8 cellular contexts compared by ENCODE assay signal in genomic region chr1:45011837-45012638, GRCh38. TPM values are rescaled to one million over a fixed set of nuclear protein-coding genes. Genes with fewer than 3 reads are reported as not detected.
DNase-seq lines count a peak whose midpoint lies in the region; ATAC-seq and TF ChIP-seq lines count a peak whose summit lies in the region.

Gene UROD, plus strand, starts transcription at chr1:45012254. Its CDS starts 12 bp downstream, at chr1:45012266.

- POLR2A ChIA-PET in CD8-positive, alpha-beta T cell (lab: Charles Lee), result interaction anchor here (0.6 to 5.3 kb wide), 25 partner anchors 9 to 510 kb away, joined by 3 to 94 read pairs (median 5); partner anchors contain the start of genes ARMH1, BTBD19, CCDC163 and EIF2B3

- H3K79me1 ChIP-seq in mesendoderm (ENCODE audit: low read length), result peaks cover 16% of the 10 kb centered on the region

- H3K27me3 ChIP-seq in CD8-positive, alpha-beta T cell (ENCODE audit: insufficient read depth, low read length), result no peaks in the 10 kb centered on the region
- H3K27me3 ChIP-seq in NT2/D1 (ENCODE audit: insufficient read depth, insufficient read length), result peaks cover 14% of the 10 kb centered on the region
- no peaks in the 10 kb centered on the region for H3K27me3 ChIP-seq in endodermal cell (ENCODE audit: control insufficient read depth, insufficient read depth, low read length, poor library complexity, severe bottlenecking)
- H3K27me3 ChIP-seq in mesendoderm (ENCODE audit: insufficient read depth, low read length, poor library complexity), result no peaks in the 10 kb centered on the region

- intact Hi-C loops in CD8-positive, alpha-beta T cell (cut with DNase I, micrococcal nuclease), result loop anchor here (1.0 to 10.0 kb wide), 15 partner anchors 26 to 1837 kb away; partner anchors contain the start of genes EIF2B3 (in 2 of the 2), GPBP1L1 (in 2 of the 2), MUTYH (in 2 of the 2) and RNU5D-1 (in 2 of the 2)

- peaks cover 8% of the 10 kb centered on the region for H3K79me2 ChIP-seq in mesendoderm (ENCODE audit: control insufficient read depth, insufficient read depth, low read length)

- H3K18ac ChIP-seq in mesendoderm (ENCODE audit: low read length), result peak within 1 kb of the TSS; percentile 31

- peaks cover 52% of the 10 kb centered on the region for H3K4me1 Mint-ChIP-seq in CD8-positive, alpha-beta T cell (ENCODE audit: low read depth)
- H3K4me1 Mint-ChIP-seq in activated CD8-positive, alpha-beta memory T cell treated with anti-CD3 and anti-CD28 coated beads, Interleukin-2, amount 10 ng/mL, durations not matched to agents 7 days and 5 days, result peaks cover 35% of the 10 kb centered on the region
- peaks cover 22% of the 10 kb centered on the region for H3K4me1 Mint-ChIP-seq in endodermal cell

- 4 to 5% methylated on average over 13 to 21 of the region's 21 CpGs for WGBS in endodermal cell (ENCODE audit: insufficient coverage in 1 of 2, insufficient read length in 1 of 2), 2 experiments
- WGBS in mesendoderm (ENCODE audit: extremely low coverage, insufficient coverage, low lambda C conversion rate), result no CpG with 5 or more reads among the region's 21 CpGs

- peak within 1 kb of the TSS; percentile 85 for H3K9ac ChIP-seq in NT2/D1 (ENCODE audit: insufficient read length, low read depth)
- H3K9ac ChIP-seq in endodermal cell (ENCODE audit: extremely low read depth, low read length, poor library complexity, severe bottlenecking), result peak within 1 kb of the TSS; percentile 84
- H3K9ac ChIP-seq in mesendoderm (ENCODE audit: low read length), result peak within 1 kb of the TSS; percentile 82

- H4K8ac ChIP-seq in mesendoderm (ENCODE audit: low read depth, low read length), result no peak within 1 kb of the TSS

- peak within 1 kb of the TSS; percentile 61 for H3K27ac ChIP-seq in CD8-positive, alpha-beta T cell (ENCODE audit: low read depth, low read length)
- H3K27ac ChIP-seq in endodermal cell (ENCODE audit: low read depth, low read length), result peak within 1 kb of the TSS; percentile 76
- H3K27ac ChIP-seq in mesendoderm (ENCODE audit: low read depth, low read length), result peak within 1 kb of the TSS; percentile 81

- H3K36me3 ChIP-seq in CD8-positive, alpha-beta T cell (ENCODE audit: insufficient read depth, low read length), result peaks cover 29% of the 10 kb centered on the region
- peaks cover 63% of the 10 kb centered on the region for H3K36me3 ChIP-seq in NT2/D1 (ENCODE audit: insufficient read depth, insufficient read length, low read length)
- H3K36me3 ChIP-seq in endodermal cell (ENCODE audit: control insufficient read depth, insufficient read depth, low read length), result peaks cover 53% of the 10 kb centered on the region
- H3K36me3 ChIP-seq in mesendoderm (ENCODE audit: control insufficient read depth, insufficient read depth, low read length), result peaks cover 3% of the 10 kb centered on the region

- H3K9me3 Mint-ChIP-seq in CD8-positive, alpha-beta T cell, result no peaks in the 10 kb centered on the region
- no peaks in the 10 kb centered on the region for H3K9me3 Mint-ChIP-seq in activated CD8-positive, alpha-beta memory T cell treated with anti-CD3 and anti-CD28 coated beads, Interleukin-2, amount 10 ng/mL, durations not matched to agents 7 days and 5 days (ENCODE audit: low read depth)
- H3K9me3 Mint-ChIP-seq in endodermal cell, result no peaks in the 10 kb centered on the region

- H2BK120ac ChIP-seq in mesendoderm (ENCODE audit: low read depth, low read length), result no peak within 1 kb of the TSS

- no peak within 1 kb of the TSS for H4K5ac ChIP-seq in mesendoderm (ENCODE audit: low read length)

- H3K4me1 ChIP-seq in CD8-positive, alpha-beta T cell (ENCODE audit: insufficient read depth, low read length), result peaks cover 30% of the 10 kb centered on the region
- H3K4me1 ChIP-seq in NT2/D1 (ENCODE audit: insufficient read depth, insufficient read length), result peaks cover 20% of the 10 kb centered on the region
- H3K4me1 ChIP-seq in endodermal cell (ENCODE audit: control insufficient read depth, insufficient read depth, low read length), result peaks cover 10% of the 10 kb centered on the region
- peaks cover 7% of the 10 kb centered on the region for H3K4me1 ChIP-seq in mesendoderm (ENCODE audit: control insufficient read depth, low read depth, low read length)

- H3K4ac ChIP-seq in mesendoderm (ENCODE audit: low read depth, low read length), result peak within 1 kb of the TSS; percentile 75

- H2BK15ac ChIP-seq in mesendoderm (replicated peaks; ENCODE audit: low read depth), result no peak within 1 kb of the TSS

- H3K4me3 ChIP-seq in CD8-positive, alpha-beta T cell (ENCODE audit: low read depth, low read length), result peak within 1 kb of the TSS; percentile 82
- H3K4me3 ChIP-seq in NT2/D1 (ENCODE audit: insufficient read length, low read depth), result peak within 1 kb of the TSS; percentile 90
- peak within 1 kb of the TSS; percentile 93 for H3K4me3 ChIP-seq in endodermal cell (ENCODE audit: low read length)
- peak within 1 kb of the TSS; percentile 80 for H3K4me3 ChIP-seq in mesendoderm (ENCODE audit: low read length)

- H3K56ac ChIP-seq in mesendoderm (ENCODE audit: low read length), result peak within 1 kb of the TSS; percentile 87

- H3K9me3 ChIP-seq in CD8-positive, alpha-beta T cell (ENCODE audit: low read length), result no peaks in the 10 kb centered on the region
- H3K9me3 ChIP-seq in NT2/D1 (ENCODE audit: insufficient read depth, low read length) (no peaks in the 10 kb centered on the region), endodermal cell (ENCODE audit: control insufficient read depth, low read length) (no peaks in the 10 kb centered on the region)

- DNase-seq in CD8-positive, alpha-beta T cell, result peak; percentile 77 to 94 (median 83)
- DNase-seq in GM20000 (ENCODE audit: low spot score) (peak; percentile 94), HT1080 (ENCODE audit: low read depth) (peak; percentile 95), NT2/D1 (ENCODE audit: low read depth, low spot score) (peak; percentile 98), endodermal cell (peak; percentile 97), mesendoderm (peak; percentile 99)
- peak; percentile 96 for DNase-seq in activated CD8-positive, alpha-beta memory T cell treated with anti-CD3 and anti-CD28 coated beads, Interleukin-2, amount 10 ng/mL, durations not matched to agents 7 days and 5 days
- DNase-seq in stimulated activated CD8-positive, alpha-beta memory T cell treated with anti-CD3 and anti-CD28 coated beads, Interleukin-15, amount 100 ng/mL, for 1 hour (ENCODE audit: low read depth), result peak; percentile 79

- H3K27ac Mint-ChIP-seq in CD8-positive, alpha-beta T cell, result peak within 1 kb of the TSS; percentile 95
- peak within 1 kb of the TSS; percentile 93 for H3K27ac Mint-ChIP-seq in activated CD8-positive, alpha-beta memory T cell treated with anti-CD3 and anti-CD28 coated beads, Interleukin-2, amount 10 ng/mL, durations not matched to agents 7 days and 5 days
- H3K27ac Mint-ChIP-seq in endodermal cell, result peak within 1 kb of the TSS; percentile 59

- peak within 1 kb of the TSS; percentile 69 for H2BK5ac ChIP-seq in mesendoderm (ENCODE audit: low read length)

- CTCF ChIA-PET in CD8-positive, alpha-beta T cell (lab: Charles Lee), result interaction anchor here (0.5 to 13.0 kb wide), 17 partner anchors 23 to 488 kb away, joined by 3 to 315 read pairs (median 4); partner anchors contain the start of genes BEST4, CCDC163, EIF2B3 and MMACHC
- CTCF ChIA-PET in activated CD8-positive, alpha-beta memory T cell treated with anti-CD3 and anti-CD28 coated beads, Interleukin-2, amount 10 ng/mL, durations not matched to agents 7 days and 5 days (lab: Charles Lee), result interaction anchor here (0.6 to 13.4 kb wide), 26 partner anchors 14 to 532 kb away, joined by 3 to 341 read pairs (median 6); partner anchors contain the start of genes EIF2B3, MUTYH, PLK3 and RPS8

- TF ChIP-seq CTCF in CD8-positive, alpha-beta T cell (IDR thresholded peaks at IDR 0.05), result no peak
- no peak for TF ChIP-seq CTCF in GM20000 (IDR thresholded peaks at IDR 0.05; ENCODE audit: extremely low read depth, missing control alignments)
- TF ChIP-seq CTCF in endodermal cell (conservative IDR thresholded peaks at IDR 0.05), result no peak

- H3K4me3 Mint-ChIP-seq in CD8-positive, alpha-beta T cell, result peak within 1 kb of the TSS; percentile 89
- H3K4me3 Mint-ChIP-seq in activated CD8-positive, alpha-beta memory T cell treated with anti-CD3 and anti-CD28 coated beads, Interleukin-2, amount 10 ng/mL, durations not matched to agents 7 days and 5 days, result peak within 1 kb of the TSS; percentile 75
- H3K4me3 Mint-ChIP-seq in endodermal cell, result peak within 1 kb of the TSS; percentile 56

- H2AK5ac ChIP-seq in mesendoderm (ENCODE audit: low read length), result no peak within 1 kb of the TSS

- H3K4me2 ChIP-seq in mesendoderm (ENCODE audit: low read length), result peak within 1 kb of the TSS; percentile 88

- no peaks in the 10 kb centered on the region for H3K27me3 Mint-ChIP-seq in CD8-positive, alpha-beta T cell (ENCODE audit: low read depth)
- H3K27me3 Mint-ChIP-seq in activated CD8-positive, alpha-beta memory T cell treated with anti-CD3 and anti-CD28 coated beads, Interleukin-2, amount 10 ng/mL, durations not matched to agents 7 days and 5 days, result no peaks in the 10 kb centered on the region
- no peaks in the 10 kb centered on the region for H3K27me3 Mint-ChIP-seq in endodermal cell (ENCODE audit: insufficient read depth)

- ATAC-seq in CD8-positive, alpha-beta T cell, result peak; percentile 83
- peak; percentile 81 for ATAC-seq in activated CD8-positive, alpha-beta memory T cell treated with anti-CD3 and anti-CD28 coated beads, Interleukin-2, amount 10 ng/mL, durations not matched to agents 7 days and 5 days

- H3K23ac ChIP-seq in mesendoderm (ENCODE audit: low read length), result no peak within 1 kb of the TSS

- H3K36me3 Mint-ChIP-seq in CD8-positive, alpha-beta T cell, result peaks cover 51% of the 10 kb centered on the region
- H3K36me3 Mint-ChIP-seq in activated CD8-positive, alpha-beta memory T cell treated with anti-CD3 and anti-CD28 coated beads, Interleukin-2, amount 10 ng/mL, durations not matched to agents 7 days and 5 days, result peaks cover 9% of the 10 kb centered on the region
- H3K36me3 Mint-ChIP-seq in endodermal cell (ENCODE audit: low read depth), result peaks cover 41% of the 10 kb centered on the region

RNA-seq across cellular contexts. Expression of gene UROD, which starts in this region (rescaled TPM):
- total RNA-seq in CD8-positive, alpha-beta T cell, result 10 to 100 TPM; 38.3 to 41.2 TPM
- total RNA-seq in HT1080 (2014; rRNA removed; shearing (Covaris generic)), result 134 and 140 TPM in 2 replicates
- polyA plus RNA-seq in HT1080 (2015; cell fraction: cytosol; rRNA removed), result 89.7 and 104 TPM in 2 replicates
- polyA plus RNA-seq in HT1080 (2015; cell fraction: nucleus; rRNA removed), result 159 and 163 TPM in 2 replicates
- total RNA-seq in activated CD8-positive, alpha-beta memory T cell treated with anti-CD3 and anti-CD28 coated beads, Interleukin-2, amount 10 ng/mL, durations not matched to agents 7 days and 5 days, result 10 to 100 TPM; 68.5 to 72.7 TPM
- 100 to 1,000 TPM in 1 of 2 donors, 10 to 100 TPM in 1; 86.8 to 107 TPM for total RNA-seq in endodermal cell
- 58.4 TPM for polyA plus RNA-seq in endodermal cell (2013, experiment 1 of 2)
- polyA plus RNA-seq in endodermal cell (2013, experiment 2 of 2), result 55.5 TPM
- 189 TPM for polyA plus RNA-seq in mesendoderm (2013, experiment 1 of 2)
- polyA plus RNA-seq in mesendoderm (2013, experiment 2 of 2), result 184 TPM

Comparison
In these comparisons a context has a peak if more than half of its experiments do, and no peak if none do; other contexts are left out.
1. Peak in every context shown above with its lines: DNase-seq, ATAC-seq, H3K4me3 ChIP-seq and H3K27ac ChIP-seq.